In the genomic region with DNA sequence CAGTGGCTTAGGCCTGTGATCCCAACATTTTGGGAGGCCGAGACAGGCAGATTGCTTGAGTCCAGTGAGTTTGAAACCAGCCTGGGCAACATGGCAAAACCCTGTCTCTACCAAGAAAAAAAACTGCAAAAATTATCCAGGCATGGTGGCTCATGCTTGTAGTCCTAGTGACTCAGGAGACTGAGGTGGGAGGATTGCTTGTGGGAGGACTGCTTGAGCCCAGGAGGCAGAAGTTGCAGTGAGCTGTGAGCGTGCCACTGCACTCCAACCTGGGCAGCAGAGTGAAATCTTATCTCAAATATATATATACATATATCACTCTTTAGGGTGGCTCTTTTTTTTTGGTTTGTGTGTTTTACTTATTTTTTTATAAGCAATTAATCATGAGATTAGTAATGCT, we compare ENCODE assay signal across 26 cellular contexts.
"Had no signal": no experiment of that assay in that cellular context is flagged by ENCODE, and none has a peak within 500 bp of the region (broad histone marks: within the 10 kb centered on the region; RNA-seq: fewer than 3 reads in every experiment).

No MANE protein-coding gene starts in this region.

- ATAC-seq: activated naive CD4-positive, alpha-beta T cell treated with anti-CD3 and anti-CD28 coated beads, Interleukin-2, amount 50 U/mL, for 72 hours; activated naive CD8-positive, alpha-beta T cell treated with anti-CD3 and anti-CD28 coated beads, Interleukin-2, amount 50 U/mL, for 24 hours; activated T-cell treated with anti-CD3 and anti-CD28 coated beads, Interleukin-2, amount 50 U/mL, for 4 hours; T-cell had no signal

- FAIRE-seq: astrocyte had no signal

- DNase-seq: activated CD4-positive, alpha-beta memory T cell treated with anti-CD3 and anti-CD28 coated beads for 36 hours; activated CD4-positive, alpha-beta T cell treated with anti-CD3 and anti-CD28 coated beads, Interleukin-2, amount 10 ng/mL, durations not matched to agents 7 days and 5 days; activated CD4-positive, CD25-positive, alpha-beta regulatory T cell; activated CD8-positive, alpha-beta memory T cell treated with anti-CD3 and anti-CD28 coated beads for 24 hours; activated effector memory CD4-positive, alpha-beta T cell treated with anti-CD3 and anti-CD28 coated beads, Interleukin-2, amount 50 U/mL, for 16 hours; activated naive CD4-positive, alpha-beta T cell treated with Interleukin-2 at 50 U/mL for 16 hours; activated naive CD8-positive, alpha-beta T cell treated with anti-CD3 and anti-CD28 coated beads, Interleukin-2, amount 50 U/mL, for 24 hours; activated T-cell treated with anti-CD3 and anti-CD28 coated beads, Interleukin-2, amount 50 U/mL, for 4 hours; amniotic stem cell; MG63; NCI-H1092 treated with DMSO at 0.1 percent for 48 hours; NCI-H1417 treated with DMSO at 0.1 percent for 48 hours; NCI-H1694; NCI-H2029; NCI-H2107; NCI-H2171 treated with DMSO at 0.1 percent for 48 hours; NCI-H345; NCI-H510A treated with DMSO at 0.1 percent for 48 hours; PC-9; SIG-M5; T-cell; T-helper 2 cell; T1000 had no signal

- H3K27ac ChIP-seq: PC-9, VCaP had no signal

- H3K4me2 ChIP-seq: PC-9 had no signal

- H3K9me3 ChIP-seq: MG63 had no signal

- H3K4me3 ChIP-seq: MG63, PC-9 had no signal
